Comparison of ENCODE assay signal across 11 cellular contexts in genomic region chr14:64572721-64573508, GRCh38. TPM values are rescaled to one million over a fixed set of nuclear protein-coding genes. Genes with fewer than 3 reads are reported as not detected.
DNase-seq lines count a peak whose midpoint lies in the region; ATAC-seq, FAIRE-seq and TF ChIP-seq lines count a peak whose summit lies in the region.
"Had no signal": no experiment of that assay in that cellular context is flagged by ENCODE, and none has a peak within 500 bp of the region (broad histone marks: within the 10 kb centered on the region; RNA-seq: fewer than 3 reads in every experiment).

No MANE protein-coding gene starts in this region.

- FAIRE-seq in astrocyte (lab: Jason Lieb, UNC): no peak

- H3K36me3 ChIP-seq in HAP-1 (replicated peaks) (no peaks in the 10 kb centered on the region), astrocyte (ENCODE audit: insufficient read depth, low read length) (no peaks in the 10 kb centered on the region), left ventricle myocardium inferior (no peaks in the 10 kb centered on the region), psoas muscle (ENCODE audit: insufficient read depth in 1 of 2, low read depth in 1 of 2) (no peaks in the 10 kb centered on the region), SJCRH30 (no peaks in the 10 kb centered on the region)
- H3K36me3 ChIP-seq: ovary had no signal

- no peaks in the 10 kb centered on the region for H4K20me1 ChIP-seq in astrocyte (ENCODE audit: insufficient read depth, low read length)

- 55 to 81% (median 63%) methylated on average over 3 of the region's 3 CpGs for WGBS in psoas muscle, 3 donors

- H3K4me1 ChIP-seq in HAP-1: peaks cover 11% of the 10 kb centered on the region
- H3K4me1 ChIP-seq in astrocyte (ENCODE audit: insufficient read depth, low read length): no peaks in the 10 kb centered on the region
- peaks cover 29% of the 10 kb centered on the region for H3K4me1 ChIP-seq in left ventricle myocardium inferior
- H3K4me1 ChIP-seq in psoas muscle: peaks cover 50% of the 10 kb centered on the region
- H3K4me1 ChIP-seq in SJCRH30: no peaks in the 10 kb centered on the region

- H3K4me1 Mint-ChIP-seq in astrocyte (ENCODE audit: low read depth, unreplicated experiment): peaks cover 5% of the 10 kb centered on the region

- H3K27me3 ChIP-seq in HAP-1 (ENCODE audit: low read depth) (no peaks in the 10 kb centered on the region), astrocyte (ENCODE audit: insufficient read depth, low read length) (no peaks in the 10 kb centered on the region), left ventricle myocardium inferior (ENCODE audit: low read depth) (no peaks in the 10 kb centered on the region), psoas muscle (ENCODE audit: insufficient read depth in 3 of 3, low read length in 2 of 3) (no peaks in the 10 kb centered on the region), SJCRH30 (no peaks in the 10 kb centered on the region)
- H3K27me3 ChIP-seq: ovary had no signal

- in situ Hi-C loops in HAP-1 (cut with MboI; ENCODE audit: low sequenced_read_pairs): no loop called here

- no peak overlapping the region for H3K9ac ChIP-seq in astrocyte (ENCODE audit: low read length)

- H3K79me2 ChIP-seq in astrocyte (ENCODE audit: insufficient read depth, low read length): no peaks in the 10 kb centered on the region

- ATAC-seq in psoas muscle: peak in 1 of 4 donors; percentile 24
- ATAC-seq in GM21717 (IDR thresholded peaks at IDR 0.05; ENCODE audit: unreplicated experiment): no peak

- no peaks in the 10 kb centered on the region for H3K27me3 Mint-ChIP-seq in astrocyte (ENCODE audit: low read depth, unreplicated experiment)

- peak overlapping the region; percentile 67 for H2AFZ ChIP-seq in astrocyte (ENCODE audit: low read depth, low read length)

- no peak overlapping the region for H3K4me3 Mint-ChIP-seq in astrocyte (ENCODE audit: unreplicated experiment)

- H3K27ac ChIP-seq in astrocyte (ENCODE audit: low read depth, low read length) (no peak overlapping the region), left ventricle myocardium inferior (replicated peaks) (peak overlapping the region; percentile 56), psoas muscle (peak overlapping the region; percentile 90), SJCRH30 (no peak overlapping the region)
- H3K27ac ChIP-seq: C4-2B, ovary had no signal

- no peak for TF ChIP-seq CTCF in astrocyte (IDR thresholded peaks at IDR 0.05; ENCODE audit: insufficient read depth, low read depth, low read length)
- TF ChIP-seq CTCF in left ventricle myocardium inferior (IDR thresholded peaks at IDR 0.05; ENCODE audit: borderline replicate concordance): no peak
- no peak for TF ChIP-seq CTCF in psoas muscle (IDR thresholded peaks at IDR 0.05)

- H3K4me2 ChIP-seq in astrocyte (ENCODE audit: low read length): no peak overlapping the region

- H3K36me3 Mint-ChIP-seq in astrocyte (ENCODE audit: low read depth, unreplicated experiment): no peaks in the 10 kb centered on the region

- H3K9me3 Mint-ChIP-seq in astrocyte (ENCODE audit: unreplicated experiment): no peaks in the 10 kb centered on the region

- no peak overlapping the region for H3K4me3 ChIP-seq in HAP-1
- H3K4me3 ChIP-seq in astrocyte (ENCODE audit: insufficient read depth, low read depth, low read length): no peak overlapping the region
- no peak overlapping the region for H3K4me3 ChIP-seq in left ventricle myocardium inferior
- H3K4me3 ChIP-seq in psoas muscle: no peak overlapping the region
- no peak overlapping the region for H3K4me3 ChIP-seq in SJCRH30
- H3K4me3 ChIP-seq: ovary had no signal

- H3K27ac Mint-ChIP-seq in astrocyte (ENCODE audit: unreplicated experiment): peak overlapping the region; percentile 59

- intact Hi-C loops in left ventricle myocardium inferior (cut with micrococcal nuclease) (no loop called here), psoas muscle (cut with DNase I) (no loop called here)

- H3K9me3 ChIP-seq in HAP-1 (no peaks in the 10 kb centered on the region), astrocyte (ENCODE audit: insufficient read depth, low read depth, low read length) (no peaks in the 10 kb centered on the region), left ventricle myocardium inferior (replicated peaks) (no peaks in the 10 kb centered on the region), psoas muscle (no peaks in the 10 kb centered on the region), SJCRH30 (replicated peaks) (no peaks in the 10 kb centered on the region)
- H3K9me3 ChIP-seq: ovary had no signal

- DNase-seq in HAP-1 (ENCODE audit: low spot score in 2 of 2) (peak; percentile 42 to 95), astrocyte (ENCODE audit: low read depth) (peak; percentile 36), left ventricle myocardium inferior (no peak), psoas muscle (no peak), DMS53 treated with DMSO at 0.1 percent for 48 hours (lab: John Stamatoyannopoulos, UW; ENCODE audit: unreplicated experiment) (no peak), SJCRH30 (no peak), MV-4-11 (lab: John Stamatoyannopoulos, UW) (no peak)
- DNase-seq: activated naive CD4-positive, alpha-beta T cell; ovary had no signal

RNA-seq across cellular contexts. Expression of gene PPP1R36, which starts 23.2 kb away (rescaled TPM):
- total RNA-seq in astrocyte: 0.91 and 0.94 TPM in 2 replicates
- 0.36 TPM for total RNA-seq in left ventricle myocardium inferior
- under 1 TPM in 3 of 4 donors, not detected in 1; 0.30 to 0.71 (median 0.46) TPM for total RNA-seq in psoas muscle
- under 1 TPM in 2 of 3 donors, not detected in 1; 0.16 to 0.86 TPM for polyA plus RNA-seq in psoas muscle
- total RNA-seq in SJCRH30 (2014; rRNA removed; shearing (Covaris generic)): 0.24 and 0.56 TPM in 2 replicates

RNA-seq across cellular contexts. Expression of gene HSPA2, which starts 32.4 kb away (rescaled TPM):
- total RNA-seq in astrocyte (2.8 and 3.5 TPM in 2 replicates), left ventricle myocardium inferior (34.0 TPM), psoas muscle (10 to 100 TPM; 25.0 to 65.6 (median 54.1) TPM)
- 100 to 1,000 TPM in 1 of 3 donors, 10 to 100 TPM in 1, 1 to 10 TPM in 1; 4.1 to 180 (median 33.8) TPM for polyA plus RNA-seq in psoas muscle
- total RNA-seq in SJCRH30 (2014; rRNA removed; shearing (Covaris generic)): 1.8 and 1.9 TPM in 2 replicates

Comparison
In these comparisons a context has a peak if more than half of its experiments do, and no peak if none do; other contexts are left out.
1. DNase-seq: peak in HAP-1 (2 of 2) and astrocyte (single experiment); none in left ventricle myocardium inferior (single experiment), psoas muscle (0 of 2), DMS53 treated with DMSO at 0.1 percent for 48 hours (single experiment), SJCRH30 (0 of 2) and MV-4-11 (single experiment).
2. H3K27ac ChIP-seq: peak in left ventricle myocardium inferior (single experiment) and psoas muscle (single experiment); none in astrocyte (single experiment) and SJCRH30 (single experiment).